In the genomic region with DNA sequence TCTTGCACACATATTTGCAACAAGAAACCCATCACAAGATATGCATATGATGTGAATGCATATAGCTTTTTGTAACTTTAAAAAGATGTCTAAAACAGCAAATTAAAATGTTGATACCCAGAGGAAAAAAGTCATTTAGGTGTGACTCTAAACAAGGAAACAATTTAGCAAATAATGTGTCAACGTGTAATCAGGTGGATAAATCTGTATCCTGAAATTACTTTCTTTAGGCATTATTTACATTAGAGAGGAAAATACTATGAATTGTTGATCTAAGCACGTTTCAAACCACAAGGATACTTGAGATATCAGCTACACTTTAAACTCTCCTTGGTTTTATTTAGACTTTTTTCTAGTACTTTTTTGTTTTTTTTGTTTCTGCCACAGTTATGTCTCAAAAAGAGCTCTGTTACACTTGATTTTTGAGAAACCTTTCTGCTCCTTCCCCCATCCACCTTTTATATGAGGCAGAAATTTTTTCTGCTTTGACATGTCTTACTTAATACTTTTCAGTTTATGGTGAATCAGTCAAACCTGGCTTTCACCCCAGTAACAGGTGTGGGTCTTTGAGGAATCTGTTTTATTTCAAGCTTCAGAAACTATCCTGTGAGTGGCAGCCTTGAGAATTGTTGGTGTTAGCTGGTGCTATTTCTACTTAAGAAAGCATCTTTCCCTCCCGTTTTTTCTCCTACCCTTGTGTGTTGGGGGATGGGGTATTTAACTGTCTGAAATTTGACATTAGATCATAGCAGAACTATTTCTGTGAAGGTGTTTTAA, we compare ENCODE assay signal across 14 cellular contexts. TPM values are rescaled to one million over a fixed set of nuclear protein-coding genes. Genes with fewer than 3 reads are reported as not detected.
DNase-seq lines count a peak whose midpoint lies in the region; ATAC-seq, FAIRE-seq and TF ChIP-seq lines count a peak whose summit lies in the region.
"Had no signal": no experiment of that assay in that cellular context is flagged by ENCODE, and none has a peak within 500 bp of the region (broad histone marks: within the 10 kb centered on the region; RNA-seq: fewer than 3 reads in every experiment).

No MANE protein-coding gene starts in this region.

- no peaks in the 10 kb centered on the region for H3K36me3 ChIP-seq in RWPE2 (ENCODE audit: low read depth)
- no peaks in the 10 kb centered on the region for H3K36me3 ChIP-seq in keratinocyte (ENCODE audit: control insufficient read depth in 2 of 2, extremely low read depth in 1 of 2, insufficient read depth in 2 of 2, low read length in 2 of 2)
- no peaks in the 10 kb centered on the region for H3K36me3 ChIP-seq in thyroid gland
- H3K36me3 ChIP-seq in CD8-positive, alpha-beta T cell (ENCODE audit: insufficient read depth, low read length) = no peaks in the 10 kb centered on the region

- TF ChIP-seq POLR2A in thyroid gland (IDR thresholded peaks at IDR 0.05) = peak in 1 of 2 donors; percentile 41

- no peaks in the 10 kb centered on the region for H3K9me3 ChIP-seq in RWPE2 (ENCODE audit: severe bottlenecking)
- no peaks in the 10 kb centered on the region for H3K9me3 ChIP-seq in keratinocyte (ENCODE audit: control insufficient read depth, low read depth, low read length)
- H3K9me3 ChIP-seq in thyroid gland = no peaks in the 10 kb centered on the region
- H3K9me3 ChIP-seq in CD8-positive, alpha-beta T cell (ENCODE audit: low read length) = no peaks in the 10 kb centered on the region

- FAIRE-seq in keratinocyte (lab: Jason Lieb, UNC) = no peak
- FAIRE-seq: H54 had no signal

- CTCF ChIA-PET in CD8-positive, alpha-beta T cell (lab: Charles Lee) = interaction anchor here (0.6 kb wide), 1 partner anchor 1506 kb away, joined by 3 read pairs; no protein-coding TSS in a partner anchor

- DNase-seq in DMS 273 (lab: John Stamatoyannopoulos, UW; ENCODE audit: unreplicated experiment) (peak; percentile 1), DMS 273 treated with DMSO at 0.1 percent for 48 hours (lab: John Stamatoyannopoulos, UW) (no peak), RWPE2 (ENCODE audit: low spot score) (no peak), keratinocyte (ENCODE audit: low read depth, low spot score) (peak; percentile 9), thyroid gland (peak; percentile 38 to 49), SK-N-DZ (ENCODE audit: low spot score) (no peak)
- no peak for DNase-seq in CD8-positive, alpha-beta T cell
- DNase-seq: activated CD4-positive, alpha-beta T cell treated with anti-CD3 and anti-CD28 coated beads, Interleukin-2, amount 10 ng/mL, durations not matched to agents 7 days and 5 days; activated effector memory CD4-positive, alpha-beta T cell treated with Interleukin-2 at 50 U/mL for 16 hours had no signal

- no peak overlapping the region for H2AFZ ChIP-seq in keratinocyte (ENCODE audit: control insufficient read depth, low read length)

- H3K4me1 Mint-ChIP-seq in CD8-positive, alpha-beta T cell (ENCODE audit: low read depth) = peaks cover 6% of the 10 kb centered on the region

- WGBS in thyroid gland, 2 donors = 10 to 19% methylated on average over 3 of the region's 3 CpGs

- H3K27me3 ChIP-seq in RWPE2 (ENCODE audit: insufficient read depth, poor library complexity, severe bottlenecking) (peaks cover 27% of the 10 kb centered on the region), keratinocyte (ENCODE audit: control insufficient read depth, extremely low read depth, insufficient read depth, low read length) (peaks cover 28% of the 10 kb centered on the region), thyroid gland (no peaks in the 10 kb centered on the region)
- peaks cover 7% of the 10 kb centered on the region for H3K27me3 ChIP-seq in CD8-positive, alpha-beta T cell (ENCODE audit: insufficient read depth, low read length)

- POLR2A ChIA-PET in CD8-positive, alpha-beta T cell (lab: Charles Lee) = no interaction called here

- TF ChIP-seq CTCF in RWPE2 (IDR thresholded peaks at IDR 0.05; ENCODE audit: poor library complexity, severe bottlenecking) = peak; percentile 17
- TF ChIP-seq CTCF in keratinocyte (optimal IDR thresholded peaks at IDR 0.05 in 1 of 3, IDR thresholded peaks at IDR 0.05 in 1 of 3, conservative IDR thresholded peaks at IDR 0.05 in 1 of 3; ENCODE audit: extremely low read depth in 1 of 3, insufficient read depth in 2 of 3, low read length in 3 of 3) = no peak
- TF ChIP-seq CTCF in thyroid gland (IDR thresholded peaks at IDR 0.05) = no peak
- no peak for TF ChIP-seq CTCF in CD8-positive, alpha-beta T cell (IDR thresholded peaks at IDR 0.05)

- peak overlapping the region; percentile 81 for H3K4me2 ChIP-seq in keratinocyte (ENCODE audit: control insufficient read depth, extremely low read depth, insufficient read depth, low read depth, low read length)

- ATAC-seq in RWPE2 (ENCODE audit: low read depth) (peak; percentile 28; the same call in 2 of the 3 replicates), HG02870 (IDR thresholded peaks at IDR 0.05; ENCODE audit: unreplicated experiment) (no peak)
- no peak for ATAC-seq in CD8-positive, alpha-beta T cell

- H3K4me3 ChIP-seq in RWPE2 (ENCODE audit: severe bottlenecking) = no peak overlapping the region
- H3K4me3 ChIP-seq in keratinocyte (ENCODE audit: control insufficient read depth in 2 of 3, extremely low read depth in 1 of 3, insufficient read depth in 2 of 3, low read depth in 1 of 3, low read length in 3 of 3) = no peak overlapping the region
- H3K4me3 ChIP-seq in thyroid gland (replicated peaks in 1 of 3) = peak overlapping the region in 2 of 3 donors; percentile 54 to 77
- H3K4me3 ChIP-seq in CD8-positive, alpha-beta T cell (ENCODE audit: low read depth, low read length) = no peak overlapping the region

- no peak overlapping the region for H3K9ac ChIP-seq in keratinocyte (ENCODE audit: control insufficient read depth, extremely low read depth, insufficient read depth, low read length)

- H4K20me1 ChIP-seq in keratinocyte (ENCODE audit: control insufficient read depth, extremely low read depth, insufficient read depth, low read length) = no peaks in the 10 kb centered on the region

- H3K27ac ChIP-seq in RWPE2 (ENCODE audit: poor library complexity, severe bottlenecking) = no peak overlapping the region
- H3K27ac ChIP-seq in keratinocyte (ENCODE audit: control insufficient read depth, insufficient read depth, low read length) = no peak overlapping the region
- H3K27ac ChIP-seq in thyroid gland = peak overlapping the region; percentile 86 to 96 (median 95)
- no peak overlapping the region for H3K27ac ChIP-seq in CD8-positive, alpha-beta T cell (ENCODE audit: low read depth, low read length)

- dilution Hi-C loops in keratinocyte (cut with MboI; ENCODE audit: extremely low pct_ligation_motif_present, low sequenced_read_pairs) = no loop called here

- no peak overlapping the region for H3K27ac Mint-ChIP-seq in CD8-positive, alpha-beta T cell
- H3K27ac Mint-ChIP-seq: activated CD4-positive, alpha-beta T cell treated with anti-CD3 and anti-CD28 coated beads, Interleukin-2, amount 10 ng/mL, durations not matched to agents 7 days and 5 days; IgD-negative memory B cell had no signal

- H3K4me1 ChIP-seq in RWPE2 (ENCODE audit: insufficient read depth, poor library complexity, severe bottlenecking) (peaks cover 10% of the 10 kb centered on the region), keratinocyte (ENCODE audit: control insufficient read depth, extremely low read depth, insufficient read depth, low read length) (peaks cover 15% of the 10 kb centered on the region), thyroid gland (peaks cover 43 to 46% of the 10 kb centered on the region in 2 donors)
- H3K4me1 ChIP-seq in CD8-positive, alpha-beta T cell (ENCODE audit: insufficient read depth, low read length) = no peaks in the 10 kb centered on the region

- no peaks in the 10 kb centered on the region for H3K9me3 Mint-ChIP-seq in CD8-positive, alpha-beta T cell
- H3K9me3 Mint-ChIP-seq: activated CD4-positive, alpha-beta T cell treated with anti-CD3 and anti-CD28 coated beads, Interleukin-2, amount 10 ng/mL, durations not matched to agents 7 days and 5 days had no signal

- H3K4me3 Mint-ChIP-seq in CD8-positive, alpha-beta T cell = no peak overlapping the region
- H3K4me3 Mint-ChIP-seq: activated CD4-positive, alpha-beta T cell treated with anti-CD3 and anti-CD28 coated beads, Interleukin-2, amount 10 ng/mL, durations not matched to agents 7 days and 5 days had no signal

- no peaks in the 10 kb centered on the region for H3K79me2 ChIP-seq in keratinocyte (ENCODE audit: control insufficient read depth, insufficient read depth, low read length)

- H3K9me1 ChIP-seq in keratinocyte (ENCODE audit: control insufficient read depth, extremely low read depth, insufficient read depth, low read length) = no peaks in the 10 kb centered on the region

- intact Hi-C loops in thyroid gland (cut with DNase I) = loop anchor here (5.0 kb wide), 1 partner anchor 35 kb away; no protein-coding TSS in a partner anchor
- intact Hi-C loops in CD8-positive, alpha-beta T cell (cut with DNase I, micrococcal nuclease) = no loop called here

- H3K27me3 Mint-ChIP-seq in CD8-positive, alpha-beta T cell (ENCODE audit: low read depth) = peaks cover 59% of the 10 kb centered on the region

- H3K36me3 Mint-ChIP-seq in CD8-positive, alpha-beta T cell = no peaks in the 10 kb centered on the region
- H3K36me3 Mint-ChIP-seq: IgD-negative memory B cell had no signal

RNA-seq across cellular contexts. Expression of gene NPNT, which starts 1.9 kb away (rescaled TPM):
- 0.19 to 0.76 TPM (median 0.46 TPM) in 3 replicates for polyA plus RNA-seq in keratinocyte
- polyA plus RNA-seq in keratinocyte (2011; ENCODE audit: low read depth) = 1.4 TPM
- polyA plus RNA-seq in keratinocyte (2011; cell fraction: cytosol; rRNA removed) = 0.09 and 0.32 TPM in 2 replicates
- 0.85 and 1.5 TPM in 2 replicates for polyA plus RNA-seq in keratinocyte (2011; cell fraction: nucleus; rRNA removed)
- polyA plus RNA-seq in keratinocyte (2012; ENCODE audit: low replicate concordance) = 0.40 and 2.8 TPM in 2 replicates
- 0.23 to 1.1 TPM (median 0.89 TPM) in 3 replicates for polyA minus RNA-seq in keratinocyte
- not detected for polyA minus RNA-seq in keratinocyte (2011; cell fraction: cytosol; rRNA and poly(A)+ RNA removed)
- polyA minus RNA-seq in keratinocyte (2011; cell fraction: nucleus; rRNA and poly(A)+ RNA removed) = 0.31 and 0.42 TPM in 2 replicates
- total RNA-seq in thyroid gland = 100 to 1,000 TPM; 630 to 907 (median 817) TPM
- total RNA-seq in CD8-positive, alpha-beta T cell = not detected
- 5.2 and 5.3 TPM in 2 replicates for polyA plus RNA-seq in SK-N-DZ (2014; cell fraction: cytosol; rRNA removed)
- polyA plus RNA-seq in SK-N-DZ (2014; cell fraction: nucleus; rRNA removed) = 6.2 and 9.1 TPM in 2 replicates
- total RNA-seq: activated CD4-positive, alpha-beta T cell treated with anti-CD3 and anti-CD28 coated beads, Interleukin-2, amount 10 ng/mL, durations not matched to agents 7 days and 5 days; mononuclear cell; T-helper 1 cell treated with Interleukin-12 subunit alpha and Interleukin-12 subunit beta and Interleukin-4 antibody, amounts not matched to agents 30 ng/mL and 1 ng/mL, for 36 hours had no signal
- polyA plus RNA-seq: IgD-negative memory B cell had no signal

Comparison
In these comparisons a context has a peak if more than half of its experiments do, and no peak if none do; other contexts are left out.
1. DNase-seq: peak in DMS 273 (single experiment), keratinocyte (single experiment) and thyroid gland (2 of 2); none in DMS 273 treated with DMSO at 0.1 percent for 48 hours (single experiment), RWPE2 (single experiment), CD8-positive, alpha-beta T cell (0 of 7) and SK-N-DZ (single experiment).
2. H3K27ac ChIP-seq: peak in thyroid gland (3 of 3); none in RWPE2 (single experiment), keratinocyte (single experiment) and CD8-positive, alpha-beta T cell (single experiment).
3. H3K4me3 ChIP-seq: peak in thyroid gland (2 of 3); none in RWPE2 (single experiment), keratinocyte (0 of 3) and CD8-positive, alpha-beta T cell (single experiment).
4. RNA of gene NPNT, which starts 1.9 kb away (total RNA-seq): 630 to 907 TPM in thyroid gland; not detected in CD8-positive, alpha-beta T cell; every median in the first group is over 100 times any median in the second.